ENCODE assay signal across 40 cellular contexts in the genomic region with DNA sequence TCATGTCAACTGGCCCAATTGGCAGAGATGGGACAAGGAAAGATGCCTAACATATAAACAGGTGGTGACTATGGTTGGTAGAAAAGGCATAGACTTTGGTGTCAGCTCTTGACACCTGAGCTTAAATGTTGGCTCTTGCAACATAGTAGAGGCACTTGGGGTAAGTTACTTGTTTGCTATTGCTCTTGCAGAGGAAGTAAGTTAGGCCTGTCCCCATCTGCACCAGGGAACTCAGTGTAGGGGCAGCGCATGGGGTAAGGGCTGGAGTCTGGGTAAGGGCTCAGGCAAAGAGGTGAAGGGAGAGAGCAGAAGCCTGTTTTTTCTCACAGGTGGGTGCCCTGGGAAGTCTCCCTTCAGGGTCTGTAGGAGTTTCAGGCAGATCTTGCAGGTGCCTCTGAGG. TPM values are rescaled to one million over a fixed set of nuclear protein-coding genes. Genes with fewer than 3 reads are reported as not detected.
"Had no signal": no experiment of that assay in that cellular context is flagged by ENCODE, and none has a peak within 500 bp of the region (broad histone marks: within the 10 kb centered on the region; RNA-seq: fewer than 3 reads in every experiment).

No MANE protein-coding gene starts in this region.

- H3K4me3 ChIP-seq: adrenal gland, body of pancreas, breast epithelium had no signal

- H3K27ac ChIP-seq: adrenal gland, body of pancreas, brain microvascular endothelial cell, breast epithelium, VCaP had no signal

- H3K4me1 ChIP-seq: adrenal gland, body of pancreas, breast epithelium had no signal

- H3K9me3 ChIP-seq: adrenal gland, body of pancreas, breast epithelium had no signal

- H3K4me3 Mint-ChIP-seq: activated B cell treated with CpG ODN at 0.5 μM for 24 hours; activated CD4-positive, alpha-beta memory T cell treated with anti-CD3 and anti-CD28 coated beads for 36 hours; activated CD4-positive, alpha-beta T cell treated with anti-CD3 and anti-CD28 coated beads, Interleukin-2, amount 10 ng/mL, durations not matched to agents 24 days and 14 days; activated CD8-positive, alpha-beta T cell treated with anti-CD3 and anti-CD28 coated beads for 36 hours; activated naive CD4-positive, alpha-beta T cell treated with anti-CD3 and anti-CD28 coated beads for 36 hours; activated naive CD8-positive, alpha-beta T cell treated with anti-CD3 and anti-CD28 coated beads for 36 hours; activated T-cell treated with anti-CD3 and anti-CD28 coated beads, Interleukin-2, amount 50 U/mL, for 4 hours; activated T-cell treated with anti-CD3 and anti-CD28 coated beads, Interleukin-2, amount 50 U/mL, for 72 hours; activated T-helper 1 cell treated with anti-CD3 and anti-CD28 coated beads, Interleukin-12 subunit alpha, Interleukin-12 subunit beta, Interleukin-2, Interleukin-4 antibody, amounts not matched to agents 30 ng/mL and 10 ng/mL and 1 ng/mL, durations not matched to agents 14 hours and 24 hours and 36 hours; activated T-helper 17 cell treated with anti-CD3 and anti-CD28 coated beads, Interleukin-2, amount 50 U/mL, for 72 hours; central memory CD8-positive, alpha-beta T cell; T-helper 1 cell treated with Interleukin-12 subunit alpha and Interleukin-12 subunit beta and Interleukin-4 antibody, amounts not matched to agents 30 μg/mL and 1 μg/mL, for 36 hours; T-helper 2 cell treated with Interferon-gamma antibody and Interleukin-4, amounts not matched to agents 5 μg/mL and 100 μg/mL, for 36 hours had no signal

- H3K4me1 Mint-ChIP-seq: activated B cell treated with CpG ODN at 0.5 μM for 24 hours; activated CD4-positive, alpha-beta T cell treated with anti-CD3 and anti-CD28 coated beads, Interleukin-2, amount 10 ng/mL, durations not matched to agents 24 days and 14 days; activated T-helper 17 cell treated with anti-CD3 and anti-CD28 coated beads, Interleukin-2, amount 50 U/mL, for 72 hours; central memory CD8-positive, alpha-beta T cell had no signal

- H3K9me3 Mint-ChIP-seq: activated CD4-positive, alpha-beta memory T cell treated with anti-CD3 and anti-CD28 coated beads for 36 hours; activated CD4-positive, alpha-beta T cell treated with anti-CD3 and anti-CD28 coated beads, Interleukin-2, amount 10 ng/mL, durations not matched to agents 24 days and 14 days; activated CD8-positive, alpha-beta T cell treated with anti-CD3 and anti-CD28 coated beads for 36 hours; activated naive CD4-positive, alpha-beta T cell treated with anti-CD3 and anti-CD28 coated beads for 36 hours; activated naive CD8-positive, alpha-beta T cell treated with anti-CD3 and anti-CD28 coated beads for 36 hours; activated T-cell treated with anti-CD3 and anti-CD28 coated beads, Interleukin-2, amount 50 U/mL, for 4 hours; activated T-helper 1 cell treated with anti-CD3 and anti-CD28 coated beads, Interleukin-12 subunit alpha, Interleukin-12 subunit beta, Interleukin-2, Interleukin-4 antibody, amounts not matched to agents 30 ng/mL and 10 ng/mL and 1 ng/mL, durations not matched to agents 14 hours and 24 hours and 36 hours; activated T-helper 17 cell treated with anti-CD3 and anti-CD28 coated beads, Interleukin-2, amount 50 U/mL, for 72 hours; central memory CD8-positive, alpha-beta T cell; T-helper 1 cell treated with Interleukin-12 subunit alpha and Interleukin-12 subunit beta and Interleukin-4 antibody, amounts not matched to agents 30 μg/mL and 1 μg/mL, for 36 hours; T-helper 2 cell treated with Interferon-gamma antibody and Interleukin-4, amounts not matched to agents 5 μg/mL and 100 μg/mL, for 36 hours had no signal

- H3K36me3 Mint-ChIP-seq: activated CD4-positive, alpha-beta memory T cell treated with anti-CD3 and anti-CD28 coated beads for 36 hours; activated naive CD4-positive, alpha-beta T cell treated with anti-CD3 and anti-CD28 coated beads, Interleukin-2, amount 50 U/mL, for 72 hours; activated naive CD8-positive, alpha-beta T cell treated with anti-CD3 and anti-CD28 coated beads for 36 hours had no signal

- H3K27me3 ChIP-seq: adrenal gland, body of pancreas, brain microvascular endothelial cell, breast epithelium had no signal

- H3K27ac Mint-ChIP-seq: activated B cell treated with CpG ODN at 0.5 μM for 24 hours; activated CD4-positive, alpha-beta memory T cell treated with anti-CD3 and anti-CD28 coated beads for 36 hours; activated CD4-positive, alpha-beta T cell treated with anti-CD3 and anti-CD28 coated beads, Interleukin-2, amount 10 ng/mL, durations not matched to agents 24 days and 14 days; activated CD8-positive, alpha-beta T cell treated with anti-CD3 and anti-CD28 coated beads for 36 hours; activated naive CD4-positive, alpha-beta T cell treated with anti-CD3 and anti-CD28 coated beads for 36 hours; activated naive CD4-positive, alpha-beta T cell treated with anti-CD3 and anti-CD28 coated beads, Interleukin-2, amount 50 U/mL, for 72 hours; activated naive CD8-positive, alpha-beta T cell treated with anti-CD3 and anti-CD28 coated beads for 36 hours; activated T-cell treated with anti-CD3 and anti-CD28 coated beads, Interleukin-2, amount 50 U/mL, for 72 hours; activated T-helper 1 cell treated with anti-CD3 and anti-CD28 coated beads, Interleukin-12 subunit alpha, Interleukin-12 subunit beta, Interleukin-2, Interleukin-4 antibody, amounts not matched to agents 30 ng/mL and 10 ng/mL and 1 ng/mL, durations not matched to agents 14 hours and 24 hours and 36 hours; activated T-helper 17 cell treated with anti-CD3 and anti-CD28 coated beads, Interleukin-2, amount 50 U/mL, for 72 hours; T-helper 1 cell treated with Interleukin-12 subunit alpha and Interleukin-12 subunit beta and Interleukin-4 antibody, amounts not matched to agents 30 μg/mL and 1 μg/mL, for 36 hours; T-helper 2 cell treated with Interferon-gamma antibody and Interleukin-4, amounts not matched to agents 5 μg/mL and 100 μg/mL, for 36 hours had no signal

- ATAC-seq: activated CD8-positive, alpha-beta T cell treated with anti-CD3 and anti-CD28 coated beads for 36 hours; activated naive CD4-positive, alpha-beta T cell treated with anti-CD3 and anti-CD28 coated beads, Interleukin-2, amount 50 U/mL, for 72 hours; activated T-cell treated with anti-CD3 and anti-CD28 coated beads, Interleukin-2, amount 50 U/mL, for 4 hours; activated T-cell treated with anti-CD3 and anti-CD28 coated beads, Interleukin-2, amount 50 U/mL, for 72 hours; activated T-helper 17 cell treated with anti-CD3 and anti-CD28 coated beads, Interleukin-2, amount 50 U/mL, for 72 hours; body of pancreas had no signal

- FAIRE-seq: astrocyte, TTC549 had no signal

- H3K36me3 ChIP-seq: adrenal gland, brain microvascular endothelial cell, breast epithelium had no signal

- DNase-seq: activated B cell treated with CpG ODN at 0.5 μM for 24 hours; activated CD4-positive, alpha-beta memory T cell treated with anti-CD3 and anti-CD28 coated beads for 36 hours; activated CD4-positive, alpha-beta T cell treated with anti-CD3 and anti-CD28 coated beads for 4 hours; activated CD4-positive, alpha-beta T cell treated with anti-CD3 and anti-CD28 coated beads, Interleukin-2, amount 10 ng/mL, durations not matched to agents 24 days and 14 days; activated CD4-positive, alpha-beta T cell treated with anti-CD3 and anti-CD28 coated beads, Interleukin-2, amount 50 U/mL, for 1 hour; activated CD4-positive, alpha-beta T cell treated with anti-CD3 and anti-CD28 coated beads, Interleukin-2, amount 50 U/mL, for 4 hours; activated CD4-positive, CD25-positive, alpha-beta regulatory T cell treated with anti-CD3 and anti-CD28 coated beads, Interleukin-2, amount 50 U/mL, for 72 hours; activated CD8-positive, alpha-beta memory T cell treated with anti-CD3 and anti-CD28 coated beads, Interleukin-2, amount 50 U/mL, for 4 hours; activated CD8-positive, alpha-beta T cell treated with anti-CD3 and anti-CD28 coated beads for 36 hours; activated effector memory CD4-positive, alpha-beta T cell treated with anti-CD3 and anti-CD28 coated beads, Interleukin-2, amount 50 U/mL, for 16 hours; activated gamma-delta T cell treated with Interleukin-2 at 50 U/mL for 16 hours; activated naive CD4-positive, alpha-beta T cell; activated naive CD4-positive, alpha-beta T cell treated with anti-CD3 and anti-CD28 coated beads for 36 hours; activated naive CD4-positive, alpha-beta T cell treated with anti-CD3 and anti-CD28 coated beads, Interleukin-2, amount 50 U/mL, for 16 hours; activated naive CD8-positive, alpha-beta T cell treated with anti-CD3 and anti-CD28 coated beads for 36 hours; activated T-cell treated with anti-CD3 and anti-CD28 coated beads for 4 hours; activated T-cell treated with anti-CD3 and anti-CD28 coated beads, Interleukin-2, amount 50 U/mL, for 1 hour; activated T-cell treated with anti-CD3 and anti-CD28 coated beads, Interleukin-2, amount 50 U/mL, for 4 hours; activated T-cell treated with anti-CD3 and anti-CD28 coated beads, Interleukin-2, amount 50 U/mL, for 72 hours; adrenal gland; amniotic stem cell; aorta; body of pancreas; brain microvascular endothelial cell; caudate nucleus; cerebellar nuclear complex; T-helper 2 cell; T-helper 9 cell had no signal

RNA-seq across cellular contexts. Expression of gene ERICH6B, which starts 27.6 kb away (rescaled TPM):
- total RNA-seq: activated B cell treated with CpG ODN at 0.5 μM for 24 hours; activated CD4-positive, alpha-beta memory T cell treated with anti-CD3 and anti-CD28 coated beads for 36 hours; activated CD4-positive, alpha-beta T cell treated with anti-CD3 and anti-CD28 coated beads, Interleukin-2, amount 10 ng/mL, durations not matched to agents 24 days and 14 days; activated CD8-positive, alpha-beta memory T cell treated with anti-CD3 and anti-CD28 coated beads for 36 hours; activated CD8-positive, alpha-beta T cell treated with anti-CD3 and anti-CD28 coated beads for 36 hours; activated naive CD4-positive, alpha-beta T cell treated with anti-CD3 and anti-CD28 coated beads for 36 hours; activated naive CD4-positive, alpha-beta T cell treated with anti-CD3 and anti-CD28 coated beads, Interleukin-2, amount 50 U/mL, for 72 hours; activated naive CD8-positive, alpha-beta T cell treated with anti-CD3 and anti-CD28 coated beads for 36 hours; activated T-cell treated with anti-CD3 and anti-CD28 coated beads, Interleukin-2, amount 50 U/mL, for 4 hours; activated T-cell treated with anti-CD3 and anti-CD28 coated beads, Interleukin-2, amount 50 U/mL, for 72 hours; activated T-helper 1 cell treated with anti-CD3 and anti-CD28 coated beads, Interleukin-12 subunit alpha, Interleukin-12 subunit beta, Interleukin-2, Interleukin-4 antibody, amounts not matched to agents 30 ng/mL and 10 ng/mL and 1 ng/mL, durations not matched to agents 14 hours and 24 hours and 36 hours; activated T-helper 17 cell treated with anti-CD3 and anti-CD28 coated beads, Interleukin-2, amount 50 U/mL, for 72 hours; adrenal gland; aorta; astrocyte; body of pancreas; breast epithelium; chondrocyte had no signal
- polyA plus RNA-seq: adrenal gland, aorta had no signal
